ENCODE assay signal across 19 cellular contexts in the genomic region with DNA sequence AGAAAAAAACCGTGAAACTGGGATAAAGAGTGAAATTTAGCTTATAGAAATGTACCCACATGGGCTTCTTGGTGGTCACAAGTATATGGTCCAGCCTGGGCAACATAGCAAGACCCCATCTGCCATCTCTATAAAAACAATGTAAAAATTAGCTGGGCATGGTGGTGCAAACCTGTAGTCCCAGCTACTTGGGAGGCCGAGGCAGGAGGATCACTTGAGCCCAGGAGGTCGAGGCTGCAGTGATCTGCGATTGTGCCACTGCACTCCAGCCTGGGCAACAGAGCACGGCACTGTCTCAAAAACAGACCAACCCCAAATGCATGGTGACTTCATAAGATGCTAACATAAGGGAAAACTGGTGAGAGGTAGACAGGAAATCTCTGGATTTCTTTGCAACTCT. TPM values are rescaled to one million over a fixed set of nuclear protein-coding genes. Genes with fewer than 3 reads are reported as not detected.
"Had no signal": no experiment of that assay in that cellular context is flagged by ENCODE, and none has a peak within 500 bp of the region (broad histone marks: within the 10 kb centered on the region; RNA-seq: fewer than 3 reads in every experiment).

No MANE protein-coding gene starts in this region.

- FAIRE-seq: colon, endometrium, frontal cortex, pancreas had no signal

- H3K27ac ChIP-seq: epithelial cell of prostate, hepatocyte, pancreas, prostate gland, suprapubic skin, tibial nerve, WERI-Rb-1 had no signal

- H3K4me1 ChIP-seq: prostate gland, suprapubic skin, tibial nerve had no signal

- H3K79me2 ChIP-seq: hepatocyte had no signal

- H3K27me3 Mint-ChIP-seq: activated CD8-positive, alpha-beta memory T cell treated with anti-CD3 and anti-CD28 coated beads, Interleukin-2, amount 10 ng/mL, durations not matched to agents 7 days and 5 days; activated naive CD4-positive, alpha-beta T cell treated with anti-CD3 and anti-CD28 coated beads, Interleukin-2, amount 50 U/mL, for 24 hours; naive thymus-derived CD8-positive, alpha-beta T cell had no signal

- H3K27me3 ChIP-seq: hepatocyte, pancreas, suprapubic skin, tibial nerve had no signal

- H3K4me1 Mint-ChIP-seq: activated CD8-positive, alpha-beta memory T cell treated with anti-CD3 and anti-CD28 coated beads, Interleukin-2, amount 10 ng/mL, durations not matched to agents 7 days and 5 days; activated naive CD4-positive, alpha-beta T cell treated with anti-CD3 and anti-CD28 coated beads, Interleukin-2, amount 50 U/mL, for 24 hours; immature natural killer cell; neural crest cell had no signal

- H3K4me2 ChIP-seq: hepatocyte, smooth muscle cell had no signal

- H3K36me3 ChIP-seq: pancreas, prostate gland, suprapubic skin, tibial nerve, WERI-Rb-1 had no signal

- H2AFZ ChIP-seq: hepatocyte had no signal

- H3K36me3 Mint-ChIP-seq: activated CD8-positive, alpha-beta memory T cell treated with anti-CD3 and anti-CD28 coated beads, Interleukin-2, amount 10 ng/mL, durations not matched to agents 7 days and 5 days; activated naive CD4-positive, alpha-beta T cell treated with anti-CD3 and anti-CD28 coated beads, Interleukin-2, amount 50 U/mL, for 24 hours; immature natural killer cell; naive thymus-derived CD8-positive, alpha-beta T cell had no signal

- H3K9me3 ChIP-seq: pancreas, prostate gland, suprapubic skin had no signal

- H3K4me3 Mint-ChIP-seq: activated CD8-positive, alpha-beta memory T cell treated with anti-CD3 and anti-CD28 coated beads, Interleukin-2, amount 10 ng/mL, durations not matched to agents 7 days and 5 days; activated CD8-positive, alpha-beta T cell treated with anti-CD3 and anti-CD28 coated beads, Interleukin-2, amount 10 ng/mL, durations not matched to agents 7 days and 5 days; activated naive CD4-positive, alpha-beta T cell treated with anti-CD3 and anti-CD28 coated beads, Interleukin-2, amount 50 U/mL, for 24 hours; immature natural killer cell; naive thymus-derived CD8-positive, alpha-beta T cell; neural crest cell; T-helper 1 cell treated with Interleukin-12 subunit alpha and Interleukin-12 subunit beta and Interleukin-4 antibody, amounts not matched to agents 30 μg/mL and 1 μg/mL, for 36 hours had no signal

- H3K27ac Mint-ChIP-seq: activated CD8-positive, alpha-beta memory T cell treated with anti-CD3 and anti-CD28 coated beads, Interleukin-2, amount 10 ng/mL, durations not matched to agents 7 days and 5 days; activated CD8-positive, alpha-beta T cell treated with anti-CD3 and anti-CD28 coated beads, Interleukin-2, amount 10 ng/mL, durations not matched to agents 7 days and 5 days; activated naive CD4-positive, alpha-beta T cell treated with anti-CD3 and anti-CD28 coated beads, Interleukin-2, amount 50 U/mL, for 24 hours; activated T-helper 2 cell treated with anti-CD3 and anti-CD28 coated beads, Interferon-gamma antibody, Interleukin-2, Interleukin-4, amounts not matched to agents 10 μg/mL and 5 μg/mL and 100 μg/mL, durations not matched to agents 14 hours and 24 hours and 36 hours; immature natural killer cell; naive thymus-derived CD8-positive, alpha-beta T cell; T-helper 1 cell treated with Interleukin-12 subunit alpha and Interleukin-12 subunit beta and Interleukin-4 antibody, amounts not matched to agents 30 μg/mL and 1 μg/mL, for 36 hours had no signal

- H3K4me3 ChIP-seq: hepatocyte, pancreas, prostate gland, smooth muscle cell, suprapubic skin, tibial nerve had no signal

- H3K9me3 Mint-ChIP-seq: activated naive CD4-positive, alpha-beta T cell treated with anti-CD3 and anti-CD28 coated beads, Interleukin-2, amount 50 U/mL, for 24 hours; activated T-helper 2 cell treated with anti-CD3 and anti-CD28 coated beads, Interferon-gamma antibody, Interleukin-2, Interleukin-4, amounts not matched to agents 10 μg/mL and 5 μg/mL and 100 μg/mL, durations not matched to agents 14 hours and 24 hours and 36 hours; immature natural killer cell; naive thymus-derived CD8-positive, alpha-beta T cell; neural crest cell; T-helper 1 cell treated with Interleukin-12 subunit alpha and Interleukin-12 subunit beta and Interleukin-4 antibody, amounts not matched to agents 30 μg/mL and 1 μg/mL, for 36 hours had no signal

RNA-seq across cellular contexts. Expression of a gene that starts 54.4 kb away (rescaled TPM):
- total RNA-seq: activated CD8-positive, alpha-beta memory T cell treated with anti-CD3 and anti-CD28 coated beads, Interleukin-2, amount 10 ng/mL, durations not matched to agents 7 days and 5 days had no signal
